Comparison of ENCODE assay signal across 15 cellular contexts in genomic region chr6:26531897-26532296, GRCh38. TPM values are rescaled to one million over a fixed set of nuclear protein-coding genes. Genes with fewer than 3 reads are reported as not detected.
DNase-seq lines count a peak whose midpoint lies in the region; ATAC-seq and TF ChIP-seq lines count a peak whose summit lies in the region.
"Had no signal": no experiment of that assay in that cellular context is flagged by ENCODE, and none has a peak within 500 bp of the region (broad histone marks: within the 10 kb centered on the region; RNA-seq: fewer than 3 reads in every experiment).

No MANE protein-coding gene starts in this region.

- H3K4me3 ChIP-seq in Peyer's patch (no peak overlapping the region), esophagus muscularis mucosa (no peak overlapping the region), aorta (ENCODE audit: low read length in 2 of 2) (no peak overlapping the region), left lung (no peak overlapping the region)

- 91% methylated on average over 1 of the region's 1 CpG for WGBS in esophagus muscularis mucosa
- WGBS in aorta, 2 donors = 94 to 98% methylated on average over 1 of the region's 1 CpG

- peak overlapping the region in 3 of 4 donors; percentile 68 to 82 (median 71) for H3K27ac ChIP-seq in Peyer's patch
- peak overlapping the region; percentile 85 to 87 (median 86) for H3K27ac ChIP-seq in esophagus muscularis mucosa (replicated peaks in 1 of 4)
- no peak overlapping the region for H3K27ac ChIP-seq in aorta (ENCODE audit: low read depth in 1 of 2, low read length in 2 of 2)
- H3K27ac ChIP-seq in left lung = peak overlapping the region in 1 of 2 donors; percentile 62
- H3K27ac ChIP-seq: epithelial cell of prostate had no signal

- no peaks in the 10 kb centered on the region for H3K36me3 Mint-ChIP-seq in T-helper 2 cell treated with Interferon-gamma antibody and Interleukin-4, amounts not matched to agents 5 μg/mL and 100 μg/mL, for 36 hours (ENCODE audit: low read depth)
- H3K36me3 Mint-ChIP-seq in stimulated activated effector memory CD8-positive, alpha-beta T cell treated with anti-CD3 and anti-CD28 coated beads, Interleukin-12 subunit alpha, Interleukin-12 subunit beta, amount 100 ng/mL, for 72 hours = peaks cover 32% of the 10 kb centered on the region

- ATAC-seq in stimulated activated effector memory CD8-positive, alpha-beta T cell treated with anti-CD3 and anti-CD28 coated beads, Interleukin-12 subunit alpha, Interleukin-12 subunit beta, amount 100 ng/mL, for 72 hours = no peak
- ATAC-seq in aorta (ENCODE audit: low FRiP score) (no peak), left lung (no peak)

- TF ChIP-seq POLR2A in Peyer's patch (IDR thresholded peaks at IDR 0.05) = no peak
- no peak for TF ChIP-seq POLR2A in esophagus muscularis mucosa (IDR thresholded peaks at IDR 0.05; ENCODE audit: low read depth)

- intact Hi-C loops in esophagus muscularis mucosa (cut with DNase I) (loop anchor here (5.0 kb wide), 2 partner anchors 35 to 75 kb away; partner anchors contain the start of gene BTN2A1), aorta (cut with DNase I) (loop anchor here in 1 of 2 donors (1.0 to 2.0 kb wide), 2 partner anchors 11 to 37 kb away; no protein-coding TSS in a partner anchor), left lung (cut with DNase I) (no loop called here)

- H3K9me3 Mint-ChIP-seq in T-helper 2 cell treated with Interferon-gamma antibody and Interleukin-4, amounts not matched to agents 5 μg/mL and 100 μg/mL, for 36 hours = no peaks in the 10 kb centered on the region
- no peaks in the 10 kb centered on the region for H3K9me3 Mint-ChIP-seq in stimulated activated effector memory CD8-positive, alpha-beta T cell treated with anti-CD3 and anti-CD28 coated beads, Interleukin-12 subunit alpha, Interleukin-12 subunit beta, amount 100 ng/mL, for 72 hours

- H3K4me1 ChIP-seq in Peyer's patch (peaks cover 0 to 7% (median 3%) of the 10 kb centered on the region in 4 donors), esophagus muscularis mucosa (peaks cover 21 to 29% (median 25%) of the 10 kb centered on the region in 4 donors), aorta (ENCODE audit: control insufficient read depth in 1 of 2, insufficient read depth in 2 of 2, low read length in 2 of 2) (peaks cover 0 to 2% of the 10 kb centered on the region in 2 donors), left lung (peaks cover 8 to 22% of the 10 kb centered on the region in 2 donors)

- TF ChIP-seq CTCF in Peyer's patch (IDR thresholded peaks at IDR 0.05) (no peak), esophagus muscularis mucosa (IDR thresholded peaks at IDR 0.05) (no peak), left lung (IDR thresholded peaks at IDR 0.05) (no peak)

- H3K9me3 ChIP-seq in Peyer's patch (no peaks in the 10 kb centered on the region), esophagus muscularis mucosa (peaks cover 0 to 5% (median 0%) of the 10 kb centered on the region in 4 donors), aorta (ENCODE audit: control insufficient read depth, low read length) (no peaks in the 10 kb centered on the region), left lung (no peaks in the 10 kb centered on the region)

- H3K27ac Mint-ChIP-seq in T-helper 2 cell treated with Interferon-gamma antibody and Interleukin-4, amounts not matched to agents 5 μg/mL and 100 μg/mL, for 36 hours = peak overlapping the region; percentile 59
- peak overlapping the region; percentile 100 for H3K27ac Mint-ChIP-seq in stimulated activated effector memory CD8-positive, alpha-beta T cell treated with anti-CD3 and anti-CD28 coated beads, Interleukin-12 subunit alpha, Interleukin-12 subunit beta, amount 100 ng/mL, for 72 hours

- H3K4me3 Mint-ChIP-seq in T-helper 2 cell treated with Interferon-gamma antibody and Interleukin-4, amounts not matched to agents 5 μg/mL and 100 μg/mL, for 36 hours = peak overlapping the region; percentile 7
- peak overlapping the region; percentile 91 for H3K4me3 Mint-ChIP-seq in stimulated activated effector memory CD8-positive, alpha-beta T cell treated with anti-CD3 and anti-CD28 coated beads, Interleukin-12 subunit alpha, Interleukin-12 subunit beta, amount 100 ng/mL, for 72 hours

- H3K36me3 ChIP-seq in Peyer's patch (no peaks in the 10 kb centered on the region), esophagus muscularis mucosa (no peaks in the 10 kb centered on the region), aorta (ENCODE audit: control insufficient read depth in 1 of 2, insufficient read depth in 2 of 2, low read length in 1 of 2) (no peaks in the 10 kb centered on the region), left lung (no peaks in the 10 kb centered on the region)

- H3K4me1 Mint-ChIP-seq in T-helper 2 cell treated with Interferon-gamma antibody and Interleukin-4, amounts not matched to agents 5 μg/mL and 100 μg/mL, for 36 hours (ENCODE audit: low read depth) = peaks cover 34% of the 10 kb centered on the region
- peaks cover 41% of the 10 kb centered on the region for H3K4me1 Mint-ChIP-seq in stimulated activated effector memory CD8-positive, alpha-beta T cell treated with anti-CD3 and anti-CD28 coated beads, Interleukin-12 subunit alpha, Interleukin-12 subunit beta, amount 100 ng/mL, for 72 hours

- no peak for DNase-seq in T-helper 2 cell treated with Interferon-gamma antibody and Interleukin-4, amounts not matched to agents 5 μg/mL and 100 μg/mL, for 36 hours (ENCODE audit: low spot score)
- DNase-seq in T-helper 2 cell = no peak
- DNase-seq in Peyer's patch = no peak
- DNase-seq in esophagus muscularis mucosa (ENCODE audit: extremely low spot score) = no peak
- DNase-seq in stimulated activated effector memory CD8-positive, alpha-beta T cell treated with anti-CD3 and anti-CD28 coated beads, Interleukin-12 subunit alpha, Interleukin-12 subunit beta, amount 100 ng/mL, for 72 hours (ENCODE audit: low spot score in 2 of 2) = no peak
- no peak for DNase-seq in GM19240 (ENCODE audit: insufficient read length, low spot score)
- no peak for DNase-seq in aorta
- DNase-seq in left lung = no peak
- DNase-seq: ACHN; activated CD4-positive, CD25-positive, alpha-beta regulatory T cell treated with anti-CD3 and anti-CD28 coated beads, Interleukin-2, amount 50 U/mL, for 72 hours; anterior cingulate cortex; kidney; NCI-H1048 had no signal

- peaks cover 4% of the 10 kb centered on the region for H3K27me3 Mint-ChIP-seq in T-helper 2 cell treated with Interferon-gamma antibody and Interleukin-4, amounts not matched to agents 5 μg/mL and 100 μg/mL, for 36 hours (ENCODE audit: low read depth)

- H3K27me3 ChIP-seq in Peyer's patch (no peaks in the 10 kb centered on the region), esophagus muscularis mucosa (no peaks in the 10 kb centered on the region), aorta (ENCODE audit: control insufficient read depth in 1 of 2, insufficient read depth in 2 of 2, low read length in 1 of 2) (no peaks in the 10 kb centered on the region), left lung (no peaks in the 10 kb centered on the region)

- TF ChIP-seq EP300 in esophagus muscularis mucosa (IDR thresholded peaks at IDR 0.05) = no peak

RNA-seq across cellular contexts. Expression of gene HMGN4, which starts 6.3 kb away (rescaled TPM):
- 10 to 100 TPM; 46.1 to 74.3 (median 57.6) TPM for total RNA-seq in Peyer's patch
- 100 to 1,000 TPM in 1 of 4 donors, 10 to 100 TPM in 3; 80.2 to 117 (median 86.5) TPM for total RNA-seq in esophagus muscularis mucosa
- 10 to 100 TPM; 48.4 to 69.0 TPM for total RNA-seq in aorta
- 10 to 100 TPM; 36.4 to 43.8 TPM for polyA plus RNA-seq in aorta
- total RNA-seq in left lung = 10 to 100 TPM; 41.2 to 47.2 TPM

RNA-seq across cellular contexts. Expression of gene BTN1A1, which starts 31.8 kb away (rescaled TPM):
- total RNA-seq in Peyer's patch (not detected), esophagus muscularis mucosa (not detected), aorta (not detected), left lung (not detected)
- polyA plus RNA-seq in aorta = not detected
- total RNA-seq: pulmonary artery endothelial cell had no signal

Comparison
In these comparisons a context has a peak if more than half of its experiments do, and no peak if none do; other contexts are left out.
1. H3K27ac ChIP-seq: peak in Peyer's patch (3 of 4) and esophagus muscularis mucosa (4 of 4); none in aorta (0 of 2).